ENCODE assay signal across 9 cellular contexts in the genomic region with DNA sequence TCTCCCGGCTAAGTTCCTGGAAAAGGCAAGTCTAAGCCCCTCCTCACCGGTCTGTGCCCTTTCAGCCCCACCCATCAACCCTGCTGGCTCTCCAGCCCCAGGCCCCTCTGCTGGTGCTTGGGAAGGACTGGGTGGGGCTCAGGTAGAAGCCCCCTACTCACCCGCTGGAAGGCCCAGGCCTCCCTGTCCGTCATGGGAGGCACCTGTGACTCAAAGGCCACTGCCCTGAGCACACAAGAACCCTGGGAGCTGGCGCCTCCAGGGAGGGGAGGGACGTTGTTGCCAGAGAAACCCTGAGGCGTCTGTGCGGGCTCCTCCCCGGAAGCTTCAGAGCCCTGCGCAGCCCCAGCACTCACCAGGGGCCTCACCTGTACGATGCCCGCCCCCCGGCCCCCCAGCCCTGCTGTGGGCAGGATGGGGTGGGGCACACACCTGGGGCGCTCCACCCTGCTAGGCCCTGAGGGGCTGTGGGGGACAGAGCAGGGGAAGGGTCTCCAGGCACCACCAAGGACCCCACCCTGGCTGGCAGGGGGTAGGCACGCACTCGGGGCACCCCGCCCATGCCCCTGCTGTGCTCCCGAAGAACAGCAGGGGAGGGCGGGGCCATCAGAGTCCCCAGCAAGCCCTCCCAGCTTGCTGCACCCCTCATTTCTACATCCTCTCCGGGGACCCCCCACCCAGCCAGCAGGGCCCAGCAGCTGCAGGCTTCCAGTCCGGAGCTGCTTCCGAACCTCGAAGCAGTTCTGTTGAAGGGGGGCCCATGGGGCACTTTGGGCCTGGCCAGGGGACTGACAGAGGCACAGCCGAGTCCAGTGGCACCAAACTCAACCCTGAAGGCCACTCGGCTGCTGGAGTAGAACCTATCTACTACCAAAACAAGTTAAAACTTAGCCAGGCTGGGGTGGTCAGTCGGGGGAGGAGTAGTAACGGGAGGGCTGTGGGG. TPM values are rescaled to one million over a fixed set of nuclear protein-coding genes. Genes with fewer than 3 reads are reported as not detected.
A peak's percentile ranks its signal among the peaks of the same experiment; 100 is the strongest.
DNase-seq lines count a peak whose midpoint lies in the region; ATAC-seq lines count a peak whose summit lies in the region.
"Had no signal": no experiment of that assay in that cellular context is flagged by ENCODE, and none has a peak within 500 bp of the region (broad histone marks: within the 10 kb centered on the region; RNA-seq: fewer than 3 reads in every experiment).

No MANE protein-coding gene starts in this region.

- H2AFZ ChIP-seq in neuronal stem cell (ENCODE audit: low read length): peak overlapping the region; percentile 53

- H3K27me3 ChIP-seq in neuronal stem cell (ENCODE audit: control insufficient read depth in 3 of 3, insufficient read depth in 3 of 3, low read depth in 1 of 3, low read length in 3 of 3): peaks cover 0 to 6% (median 0%) of the 10 kb centered on the region in 3 experiments

- peak overlapping the region; percentile 49 for H3K18ac ChIP-seq in neuronal stem cell (ENCODE audit: low read length)

- peak overlapping the region; percentile 51 for H2BK120ac ChIP-seq in neuronal stem cell (ENCODE audit: low read depth, low read length)

- peak overlapping the region; percentile 77 for H2AK5ac ChIP-seq in neuronal stem cell (ENCODE audit: low read depth, low read length)

- H3K9me3 ChIP-seq in neuronal stem cell (replicated peaks in 1 of 2; ENCODE audit: control insufficient read depth in 2 of 2, insufficient read depth in 1 of 2, low read depth in 1 of 2, low read length in 2 of 2): peaks cover 22 to 27% of the 10 kb centered on the region in 2 donors
- H3K9me3 ChIP-seq: thoracic aorta had no signal

- H4K8ac ChIP-seq in neuronal stem cell (ENCODE audit: low read depth, low read length): no peak overlapping the region

- WGBS in neuronal stem cell (ENCODE audit: extremely low coverage in 2 of 2, insufficient read length in 2 of 2, insufficient replicate concordance in 1 of 2), 2 donors: no CpG with 5 or more reads among the region's 27 CpGs

- H3K4me3 ChIP-seq in neuronal stem cell (ENCODE audit: low read length in 2 of 2): no peak overlapping the region
- H3K4me3 ChIP-seq: thoracic aorta had no signal

- H2BK12ac ChIP-seq in neuronal stem cell (ENCODE audit: low read length): no peak overlapping the region

- H3K79me1 ChIP-seq in neuronal stem cell (ENCODE audit: low read depth, low read length): no peaks in the 10 kb centered on the region

- H3K36me3 ChIP-seq in neuronal stem cell (replicated peaks in 1 of 2; ENCODE audit: control insufficient read depth in 2 of 2, insufficient read depth in 2 of 2, low read length in 2 of 2): peaks cover 0 to 4% of the 10 kb centered on the region in 2 donors
- H3K36me3 ChIP-seq: thoracic aorta had no signal

- DNase-seq in SIG-M5 treated with dmso at 0.1 percent for 504 hours (lab: John Stamatoyannopoulos, UW; ENCODE audit: unreplicated experiment) (peak; percentile 21), SIG-M5 (lab: John Stamatoyannopoulos, UW) (no peak), NCI-H187 treated with DMSO at 0.1 percent for 48 hours (lab: John Stamatoyannopoulos, UW) (peak; percentile 9), SW480 (ENCODE audit: low spot score) (peak; percentile 65), neuronal stem cell (ENCODE audit: low spot score) (no peak), OCI-M2 (lab: John Stamatoyannopoulos, UW; ENCODE audit: unreplicated experiment) (no peak)

- no peak overlapping the region for H4K91ac ChIP-seq in neuronal stem cell (ENCODE audit: low read depth, low read length, poor library complexity)

- peak overlapping the region; percentile 42 for H2BK15ac ChIP-seq in neuronal stem cell (ENCODE audit: low read length)

- no peak for ATAC-seq in GM18502 (IDR thresholded peaks at IDR 0.05; ENCODE audit: poor library complexity, unreplicated experiment)
- no peak for ATAC-seq in GM18517 (IDR thresholded peaks at IDR 0.05; ENCODE audit: unreplicated experiment)

- H3K4ac ChIP-seq in neuronal stem cell (ENCODE audit: low read length): no peak overlapping the region

- H2BK5ac ChIP-seq in neuronal stem cell (ENCODE audit: low read length): no peak overlapping the region

- H3K23ac ChIP-seq in neuronal stem cell (ENCODE audit: low read depth, low read length, poor library complexity): peak overlapping the region; percentile 9

- no peak overlapping the region for H3K27ac ChIP-seq in neuronal stem cell (replicated peaks; ENCODE audit: low read length)
- H3K27ac ChIP-seq: thoracic aorta had no signal

- H3K14ac ChIP-seq in neuronal stem cell (ENCODE audit: low read length): no peak overlapping the region

- peaks cover 0 to 5% of the 10 kb centered on the region in 2 donors for H3K4me1 ChIP-seq in neuronal stem cell (ENCODE audit: control insufficient read depth in 2 of 2, insufficient read depth in 1 of 2, low read depth in 1 of 2, low read length in 2 of 2)

- no peak overlapping the region for H3K9ac ChIP-seq in neuronal stem cell (ENCODE audit: low read depth, low read length, poor library complexity)

- no peak overlapping the region for H3K4me2 ChIP-seq in neuronal stem cell (ENCODE audit: insufficient read depth, low read length, poor library complexity, severe bottlenecking)

RNA-seq across cellular contexts. Expression of gene CCDC187, which starts 7.8 kb away (rescaled TPM):
- 0.08 TPM for polyA plus RNA-seq in neuronal stem cell (2013, experiment 1 of 2)
- 0.08 TPM for polyA plus RNA-seq in neuronal stem cell (2013, experiment 2 of 2)

RNA-seq across cellular contexts. Expression of gene GPSM1, which starts 15.6 kb away (rescaled TPM):
- 37.4 TPM for polyA plus RNA-seq in neuronal stem cell (2013, experiment 1 of 2)
- 37.2 TPM for polyA plus RNA-seq in neuronal stem cell (2013, experiment 2 of 2)

RNA-seq across cellular contexts. Expression of gene DNLZ, which starts 51.8 kb away (rescaled TPM):
- 6.7 TPM for polyA plus RNA-seq in neuronal stem cell (2013, experiment 1 of 2)
- 6.9 TPM for polyA plus RNA-seq in neuronal stem cell (2013, experiment 2 of 2)

Comparison
In these comparisons a context has a peak if more than half of its experiments do, and no peak if none do; other contexts are left out.
1. DNase-seq: peak in SIG-M5 treated with dmso at 0.1 percent for 504 hours (single experiment), NCI-H187 treated with DMSO at 0.1 percent for 48 hours (single experiment) and SW480 (single experiment); none in SIG-M5 (single experiment), neuronal stem cell (single experiment) and OCI-M2 (single experiment).